Comparison of ENCODE assay signal across 1 cellular context in genomic region chr9:133103183-133103986, GRCh38.
TF ChIP-seq lines count a peak whose summit lies in the region.

No MANE protein-coding gene starts in this region.

TF ChIP-seq in liver, 16 proteins besides CTCF, POLR2A, EP300 and RAD21 (continued from another document):
- TF ChIP-seq MAX (IDR thresholded peaks at IDR 0.05) (no peak), ATF3 (IDR thresholded peaks at IDR 0.05) (no peak), HNF4A (conservative IDR thresholded peaks at IDR 0.05) (no peak), FOXA1 (IDR thresholded peaks at IDR 0.05) (no peak)
TF ChIP-seq in liver: peak in this region for 0.
